In genomic region chr11:72239849-72240460, GRCh38 we compare ENCODE assay signal across 8 cellular contexts. TPM values are rescaled to one million over a fixed set of nuclear protein-coding genes. Genes with fewer than 3 reads are reported as not detected.
DNase-seq lines count a peak whose midpoint lies in the region; ATAC-seq and TF ChIP-seq lines count a peak whose summit lies in the region.

No MANE protein-coding gene starts in this region.

- no peak for ATAC-seq in GM19328 (IDR thresholded peaks at IDR 0.05; ENCODE audit: unreplicated experiment)

- H3K4me1 Mint-ChIP-seq in mesothelial cell of epicardium, result peaks cover 25% of the 10 kb centered on the region

- H3K27me3 Mint-ChIP-seq in mesothelial cell of epicardium (ENCODE audit: low read depth), result peaks cover 52% of the 10 kb centered on the region

- H3K9me3 Mint-ChIP-seq in mesothelial cell of epicardium, result no peaks in the 10 kb centered on the region

- TF ChIP-seq CTCF in mesothelial cell of epicardium (IDR thresholded peaks at IDR 0.05; ENCODE audit: unreplicated experiment), result no peak

- H3K36me3 Mint-ChIP-seq in mesothelial cell of epicardium, result peaks cover 12% of the 10 kb centered on the region

- CTCF ChIA-PET in HEK293T (lab: Yijun Ruan, JAX), result no interaction called here

- H3K27ac Mint-ChIP-seq in mesothelial cell of epicardium, result no peak overlapping the region

- DNase-seq in AG08396 (ENCODE audit: low spot score) (peak; percentile 81), HCEC 1CT (peak; percentile 16), dermis blood vessel endothelial cell (peak; percentile 32), mesothelial cell of epicardium (ENCODE audit: low spot score in 2 of 2, unreplicated experiment in 2 of 2) (no peak), NCI-H510A treated with DMSO at 0.1 percent for 48 hours (lab: John Stamatoyannopoulos, UW) (no peak), kidney tubule cell (ENCODE audit: low spot score) (no peak), HEK293T (ENCODE audit: extremely low spot score) (no peak)

- peak overlapping the region; percentile 67 for H3K4me3 Mint-ChIP-seq in mesothelial cell of epicardium

- POLR2A ChIA-PET in HEK293T (lab: Yijun Ruan, JAX), result no interaction called here

TF ChIP-seq in HEK293T, 16 proteins besides CTCF, POLR2A, EP300 and RAD21:
- TF ChIP-seq HDGF (IDR thresholded peaks at IDR 0.05; ENCODE audit: borderline replicate concordance), result no peak
- TF ChIP-seq ARNT (IDR thresholded peaks at IDR 0.05), result no peak
- no peak for TF ChIP-seq ELF4 (IDR thresholded peaks at IDR 0.05)
- TF ChIP-seq FOXK2 (IDR thresholded peaks at IDR 0.05), result no peak
- no peak for TF ChIP-seq TARDBP (IDR thresholded peaks at IDR 0.05)
- TF ChIP-seq BHLHE40 (IDR thresholded peaks at IDR 0.05; ENCODE audit: borderline replicate concordance), result no peak
- TF ChIP-seq NFRKB (IDR thresholded peaks at IDR 0.05), result no peak
- no peak for TF ChIP-seq FOXA1 (IDR thresholded peaks at IDR 0.05)
- TF ChIP-seq CTBP1 (IDR thresholded peaks at IDR 0.05; ENCODE audit: borderline replicate concordance), result no peak
- TF ChIP-seq LEF1 (IDR thresholded peaks at IDR 0.05; ENCODE audit: borderline replicate concordance), result no peak
- no peak for TF ChIP-seq PKNOX1 (IDR thresholded peaks at IDR 0.05)
- no peak for TF ChIP-seq L3MBTL2 (conservative IDR thresholded peaks at IDR 0.05)
- no peak for TF ChIP-seq ZNF384 (IDR thresholded peaks at IDR 0.05)
- TF ChIP-seq SP1 (IDR thresholded peaks at IDR 0.05), result no peak
- TF ChIP-seq SUZ12 (IDR thresholded peaks at IDR 0.05), result no peak
- no peak for TF ChIP-seq FOXM1 (IDR thresholded peaks at IDR 0.05; ENCODE audit: borderline replicate concordance)

RNA-seq across cellular contexts. Expression of gene PHOX2A, which starts 4.0 kb away (rescaled TPM):
- total RNA-seq in dermis blood vessel endothelial cell (not detected in 2 replicates), mesothelial cell of epicardium (not detected in 3 replicates)

RNA-seq across cellular contexts. Expression of gene INPPL1, which starts 15.4 kb away (rescaled TPM):
- total RNA-seq in dermis blood vessel endothelial cell, result 49.9 and 65.3 TPM in 2 replicates
- total RNA-seq in mesothelial cell of epicardium, result 279 to 299 TPM (median 289 TPM) in 3 replicates

RNA-seq across cellular contexts. Expression of gene FOLR2, which starts 23.4 kb away (rescaled TPM):
- total RNA-seq in dermis blood vessel endothelial cell (not detected in 2 replicates), mesothelial cell of epicardium (not detected in 3 replicates)

RNA-seq across cellular contexts. Expression of gene FOLR1, which starts 48.0 kb away (rescaled TPM):
- total RNA-seq in dermis blood vessel endothelial cell (0.14 and 0.68 TPM in 2 replicates), mesothelial cell of epicardium (0.44 to 1.0 TPM (median 0.47 TPM) in 3 replicates)

Comparison
In these comparisons a context has a peak if more than half of its experiments do, and no peak if none do; other contexts are left out.
1. DNase-seq: peak in AG08396 (single experiment), HCEC 1CT (single experiment) and dermis blood vessel endothelial cell (single experiment); none in mesothelial cell of epicardium (0 of 2), NCI-H510A treated with DMSO at 0.1 percent for 48 hours (single experiment), kidney tubule cell (single experiment) and HEK293T (single experiment).